In genomic region chr4:42703776-42704175, GRCh38 we compare ENCODE assay signal across 16 cellular contexts.
"Had no signal": no experiment of that assay in that cellular context is flagged by ENCODE, and none has a peak within 500 bp of the region (broad histone marks: within the 10 kb centered on the region; RNA-seq: fewer than 3 reads in every experiment).

No MANE protein-coding gene starts in this region.

- H3K4me1 ChIP-seq: ascending aorta, pancreas, right lobe of liver, transverse colon, vagina had no signal

- DNase-seq: activated CD4-positive, alpha-beta T cell treated with anti-CD3 and anti-CD28 coated beads, Interleukin-2, amount 50 U/mL, for 4 hours; activated gamma-delta T cell; cortex of kidney; erythroblast; foreskin melanocyte; kidney; pancreas; right lobe of liver; small intestine; stimulated activated CD4-positive, alpha-beta T cell treated with anti-CD3 and anti-CD28 coated beads, Interleukin-15, amount 100 ng/mL, for 24 hours; stimulated activated CD4-positive, alpha-beta T cell treated with anti-CD3 and anti-CD28 coated beads, Interleukin-2, amount 100 ng/mL, for 48 hours; transverse colon had no signal

- H3K27ac ChIP-seq: ascending aorta, neutrophil, pancreas, right lobe of liver, transverse colon, vagina had no signal

- H3K36me3 ChIP-seq: ascending aorta, neutrophil, pancreas, right lobe of liver, transverse colon, vagina had no signal

- H3K9me3 ChIP-seq: ascending aorta, neutrophil, pancreas, right lobe of liver, transverse colon, vagina had no signal

- H3K4me3 ChIP-seq: ascending aorta, lung, pancreas, right lobe of liver, transverse colon, vagina had no signal
